Comparison of ENCODE assay signal across 9 cellular contexts in genomic region chr3:57998366-57999283, GRCh38. TPM values are rescaled to one million over a fixed set of nuclear protein-coding genes. Genes with fewer than 3 reads are reported as not detected.
A peak's percentile ranks its signal among the peaks of the same experiment; 100 is the strongest.
DNase-seq lines count a peak whose midpoint lies in the region; ATAC-seq, FAIRE-seq and TF ChIP-seq lines count a peak whose summit lies in the region.
"Had no signal": no experiment of that assay in that cellular context is flagged by ENCODE, and none has a peak within 500 bp of the region (broad histone marks: within the 10 kb centered on the region; RNA-seq: fewer than 3 reads in every experiment).

No MANE protein-coding gene starts in this region.

- H3K4me2 ChIP-seq in K562 (ENCODE audit: insufficient read depth, low read length) = peak overlapping the region; percentile 43; the same call in 1 of the 2 replicates
- H3K4me2 ChIP-seq: KMS-11 had no signal

- peak; percentile 89 for FAIRE-seq in K562 (lab: Jason Lieb, UNC)

- no peak for TF ChIP-seq CTCF in K562 (IDR thresholded peaks at IDR 0.05 in 2 of 3, conservative IDR thresholded peaks at IDR 0.05 in 1 of 3; ENCODE audit: insufficient read depth in 2 of 3, low read depth in 1 of 3, low read length in 3 of 3)

- POLR2A ChIA-PET in K562 (lab: Yijun Ruan, JAX) = interaction anchor here (0.7 to 0.9 kb wide), 3 partner anchors 9 to 175 kb away, joined by 3 to 4 read pairs (median 4); partner anchors contain the start of gene FLNB

- in situ Hi-C loops in K562 (cut with MboI) = no loop called here

- no peak for TF ChIP-seq POLR2A in K562 (conservative IDR thresholded peaks at IDR 0.05)

- H2AFZ ChIP-seq in K562 (ENCODE audit: low read depth, low read length) = peak overlapping the region; percentile 39; the same call in 1 of the 2 replicates

- WGBS in K562 (ENCODE audit: insufficient coverage, low coverage, missing lambda C conversion rate) = 3% methylated on average over 10 of the region's 10 CpGs

- intact Hi-C loops in K562 (cut with micrococcal nuclease) = no loop called here

- peaks cover 29 to 39% of the 10 kb centered on the region in 2 experiments for H3K4me1 ChIP-seq in K562 (replicated peaks in 1 of 2; ENCODE audit: control insufficient read depth in 2 of 2, insufficient read depth in 2 of 2, low read length in 2 of 2)
- H3K4me1 ChIP-seq in muscle layer of duodenum (ENCODE audit: control insufficient read depth in 1 of 2, insufficient read depth in 2 of 2, low read length in 2 of 2) = peaks cover 0 to 6% of the 10 kb centered on the region in 2 donors

- TF ChIP-seq RAD21 in K562 (CRISPR knock-in tag; conservative IDR thresholded peaks at IDR 0.05 in 1 of 2, IDR thresholded peaks at IDR 0.05 in 1 of 2) = no peak

- no peaks in the 10 kb centered on the region for H3K9me1 ChIP-seq in K562 (ENCODE audit: control insufficient read depth, insufficient read depth, low read length)

- H3K27me3 ChIP-seq in K562 (ENCODE audit: control insufficient read depth in 2 of 2, insufficient read depth in 2 of 2, low read length in 2 of 2) (no peaks in the 10 kb centered on the region), muscle layer of duodenum (ENCODE audit: low read depth, low read length) (no peaks in the 10 kb centered on the region)

- H3K27ac ChIP-seq in KOPT-K1 (ENCODE audit: low read depth, low read length, poor library complexity, severe bottlenecking) (peak overlapping the region; percentile 52), K562 (ENCODE audit: extremely low read depth, low read depth, low read length) (peak overlapping the region; percentile 1; the same call in 1 of the 3 replicates), muscle layer of duodenum (ENCODE audit: low read length) (peak overlapping the region; percentile 72)
- H3K27ac ChIP-seq: KMS-11 had no signal

- H3K4me3 ChIP-seq in K562 (no peak overlapping the region), muscle layer of duodenum (ENCODE audit: low read depth in 1 of 2, low read length in 2 of 2) (no peak overlapping the region)

- H3K36me3 ChIP-seq in KOPT-K1 (ENCODE audit: insufficient read depth, low read length) = no peaks in the 10 kb centered on the region
- H3K36me3 ChIP-seq in K562 (ENCODE audit: control insufficient read depth, insufficient read depth, low read length) = no peaks in the 10 kb centered on the region
- H3K36me3 ChIP-seq in muscle layer of duodenum (ENCODE audit: control insufficient read depth in 1 of 2, insufficient read depth in 2 of 2, low read length in 2 of 2) = no peaks in the 10 kb centered on the region

- BruUV-seq in K562 (replicated peaks; lab: Mats Ljungman, UMichigan) = no TSS peak

- H3K79me2 ChIP-seq in K562 (ENCODE audit: control insufficient read depth, insufficient read depth, low read length) = no peaks in the 10 kb centered on the region

- ATAC-seq in GM19023 (IDR thresholded peaks at IDR 0.05; ENCODE audit: unreplicated experiment) = peak; percentile 50
- peak; percentile 81 for ATAC-seq in K562

- H3K9me3 ChIP-seq in KOPT-K1 (ENCODE audit: insufficient read depth, low read length, poor library complexity, severe bottlenecking) (no peaks in the 10 kb centered on the region), K562 (replicated peaks; ENCODE audit: control insufficient read depth, insufficient read depth, low read depth, low read length) (no peaks in the 10 kb centered on the region), muscle layer of duodenum (ENCODE audit: control insufficient read depth in 1 of 2, low read length in 2 of 2) (no peaks in the 10 kb centered on the region)

- DNase-seq in K562 (ENCODE audit: extremely low read depth in 1 of 4, low spot score in 3 of 4) = peak; percentile 37 to 71 (median 50)
- no peak for DNase-seq in SKM-1 treated with dmso at 0.1 percent for 144 hours (lab: John Stamatoyannopoulos, UW; ENCODE audit: unreplicated experiment)
- no peak for DNase-seq in NCI-H345 treated with DMSO at 0.1 percent for 48 hours (lab: John Stamatoyannopoulos, UW; ENCODE audit: unreplicated experiment)
- DNase-seq in activated effector memory CD4-positive, alpha-beta T cell treated with anti-CD3 and anti-CD28 coated beads, Interleukin-2, amount 50 U/mL, for 16 hours = no peak
- DNase-seq in activated CD4-positive, CD25-positive, alpha-beta regulatory T cell treated with anti-CD3 and anti-CD28 coated beads, Interleukin-2, amount 50 U/mL, for 72 hours = no peak

- TF ChIP-seq EP300 in K562 (IDR thresholded peaks at IDR 0.05; ENCODE audit: low read length) = peak; percentile 38; the same call in 1 of the 2 replicates

- H3K9ac ChIP-seq in K562 (ENCODE audit: insufficient read depth in 1 of 2, low read depth in 2 of 2, low read length in 2 of 2) = peak overlapping the region; percentile 23 to 77; a peak in 3 of 4 replicates
- H3K9ac ChIP-seq: KMS-11 had no signal

- H4K20me1 ChIP-seq in K562 (replicated peaks; ENCODE audit: control insufficient read depth, insufficient read depth, low read length) = no peaks in the 10 kb centered on the region

- CTCF ChIA-PET in K562 (lab: Yijun Ruan, JAX; ENCODE audit: low intra/inter-chr PET ratio) = no interaction called here

TF ChIP-seq in K562, 482 proteins besides CTCF, POLR2A, EP300 and RAD21 (continues in another document):
- TF ChIP-seq MAFG (tag; conservative IDR thresholded peaks at IDR 0.05) (peak; percentile 95), JUND (IDR thresholded peaks at IDR 0.05; ENCODE audit: borderline replicate concordance, low read depth, low read length) (peak; percentile 36; the same call in 1 of the 2 replicates), JUND (tag; IDR thresholded peaks at IDR 0.05; ENCODE audit: borderline replicate concordance, low read depth, low read length) (peak; percentile 35; the same call in 1 of the 3 replicates), CBFA2T3 (IDR thresholded peaks at IDR 0.05) (peak; percentile 50), MAFK (IDR thresholded peaks at IDR 0.05; ENCODE audit: low read length) (peak; percentile 89), NFIC (IDR thresholded peaks at IDR 0.05) (0 out of 2 replicates have a peak, but pooled peaks have one; percentile 4), TAL1 (IDR thresholded peaks at IDR 0.05) (peak; percentile 6; the same call in 1 of the 2 replicates), ZNF551 (CRISPR knock-in tag; IDR thresholded peaks at IDR 0.05) (no peak), AFF1 (IDR thresholded peaks at IDR 0.05; ENCODE audit: low read depth in 1 of 2, partially characterized antibody in 2 of 2) (peak in 1 of 2 experiments; percentile 67), TBL1XR1 (IDR thresholded peaks at IDR 0.05; ENCODE audit: low read length in 2 of 2) (peak in 1 of 2 experiments; percentile 56; a peak in 1 of 4 replicates), PHB2 (IDR thresholded peaks at IDR 0.05; ENCODE audit: low read depth) (peak; percentile 61; the same call in 1 of the 2 replicates), BRD9 (IDR thresholded peaks at IDR 0.05; ENCODE audit: low read depth, partially characterized antibody) (peak; percentile 66)

RNA-seq across cellular contexts. Expression of gene FLNB, which starts 9.6 kb away (rescaled TPM):
- 104 and 176 TPM in 2 replicates for total RNA-seq in K562 (2011; cell fraction: chromatin; rRNA removed; ENCODE audit: low replicate concordance)
- 86.7 and 89.5 TPM in 2 replicates for total RNA-seq in K562 (2011; cell fraction: nucleolus; rRNA removed)
- 74.4 and 75.0 TPM in 2 replicates for total RNA-seq in K562 (2011; cell fraction: nucleoplasm; rRNA removed)
- total RNA-seq in K562 (2014; rRNA removed) (27.6 and 37.5 TPM in 2 replicates), K562 (2014; rRNA removed; fragmentation: Illumina TruSeq; extraction: Trizol) (22.5 and 25.6 TPM in 2 replicates), K562 (2015; rRNA removed; fragmentation: Illumina TruSeq; extraction: Trizol) (27.4 and 27.9 TPM in 2 replicates), K562 (2021) (43.3 and 48.1 TPM in 2 replicates)
- polyA plus RNA-seq in K562 (2011; rRNA removed) (20.3 and 27.7 TPM in 2 replicates), K562 (2014; fragmentation: Illumina TruSeq; extraction: Trizol) (32.2 and 33.4 TPM in 2 replicates), K562 (2014; fragmentation: Nextera tagmentation; extraction: Ambion mirVana) (10 to 100 TPM in 1 of 2 experiments, 1 to 10 TPM in 1; 9.4 to 13.0 TPM), K562 (2014; rRNA removed) (17.0 and 19.0 TPM in 2 replicates)
- polyA plus RNA-seq in K562 (2011; cell fraction: cytosol; rRNA removed) = 18.4 and 30.1 TPM in 2 replicates
- polyA plus RNA-seq in K562 (2011; cell fraction: nucleus; rRNA removed) = 111 and 183 TPM in 2 replicates
- 37.0 and 76.9 TPM in 2 replicates for polyA plus RNA-seq in K562 (2012)
- polyA minus RNA-seq in K562 (2011; rRNA and poly(A)+ RNA removed) = 75.9 and 104 TPM in 2 replicates
- 66.1 and 94.5 TPM in 2 replicates for polyA minus RNA-seq in K562 (2011; cell fraction: cytosol; rRNA and poly(A)+ RNA removed)
- polyA minus RNA-seq in K562 (2011; cell fraction: nucleus; rRNA and poly(A)+ RNA removed) = 56.8 and 166 TPM in 2 replicates

Comparison
In these comparisons a context has a peak if more than half of its experiments do, and no peak if none do; other contexts are left out.
1. H3K27ac ChIP-seq: peak in every context shown above with its lines; median percentile 72 in muscle layer of duodenum; 52 in KOPT-K1; 1 in K562.
2. DNase-seq: peak in K562 (4 of 4); none in SKM-1 treated with dmso at 0.1 percent for 144 hours (single experiment), NCI-H345 treated with DMSO at 0.1 percent for 48 hours (single experiment), activated effector memory CD4-positive, alpha-beta T cell treated with anti-CD3 and anti-CD28 coated beads, Interleukin-2, amount 50 U/mL, for 16 hours (single experiment) and activated CD4-positive, CD25-positive, alpha-beta regulatory T cell treated with anti-CD3 and anti-CD28 coated beads, Interleukin-2, amount 50 U/mL, for 72 hours (single experiment).